In genomic region chr2:37507069-37507410, GRCh38 we compare ENCODE assay signal across 1 cellular context.
TF ChIP-seq lines count a peak whose summit lies in the region.

No MANE protein-coding gene starts in this region.

TF ChIP-seq in IMR-90, 13 proteins besides CTCF, POLR2A, EP300 and RAD21:
- TF ChIP-seq BHLHE40 (IDR thresholded peaks at IDR 0.05; ENCODE audit: low read depth, low read length), result no peak
- TF ChIP-seq MXI1 (IDR thresholded peaks at IDR 0.05; ENCODE audit: borderline replicate concordance, low read depth, low read length), result no peak
- TF ChIP-seq ELK1 (IDR thresholded peaks at IDR 0.05; ENCODE audit: borderline replicate concordance, low read depth, low read length), result no peak
